30 cellular contexts compared by ENCODE assay signal in genomic region chr19:14700711-14701110, GRCh38. TPM values are rescaled to one million over a fixed set of nuclear protein-coding genes. Genes with fewer than 3 reads are reported as not detected.
"Had no signal": no experiment of that assay in that cellular context is flagged by ENCODE, and none has a peak within 500 bp of the region (broad histone marks: within the 10 kb centered on the region; RNA-seq: fewer than 3 reads in every experiment).

No MANE protein-coding gene starts in this region.

- H3K9me3 ChIP-seq: colonic mucosa, esophagus squamous epithelium, gastroesophageal sphincter, left lung, lower lobe of right lung had no signal

- H3K27me3 ChIP-seq: colonic mucosa, esophagus squamous epithelium, foreskin keratinocyte, gastroesophageal sphincter, heart left ventricle, hepatocyte, left lung had no signal

- DNase-seq: cerebellar nuclear complex; colonic mucosa; cortex of kidney; effector CD8-positive, alpha-beta T cell; effector memory CD8-positive, alpha-beta T cell; erythroblast; esophagus squamous epithelium; foreskin keratinocyte; heart left ventricle; hypothalamus; immature natural killer cell; left cardiac atrium; left lung; left ventricle myocardium superior; lower lobe of right lung; mesenchymal stem cell; midbrain had no signal

- H3K4me1 ChIP-seq: colonic mucosa, esophagus squamous epithelium, foreskin keratinocyte, gastroesophageal sphincter, heart left ventricle, left lung, lower lobe of right lung had no signal

- H3K4me3 Mint-ChIP-seq: dendritic cell treated with granulocyte-macrophage colony-stimulating factor and Interleukin-4, amounts not matched to agents 40 ng/mL and 50 ng/mL, for 4 days; effector memory CD8-positive, alpha-beta T cell; immature natural killer cell had no signal

- H3K27ac ChIP-seq: colonic mucosa, epithelial cell of prostate, esophagus squamous epithelium, foreskin keratinocyte, gastroesophageal sphincter, heart left ventricle, hepatocyte, left lung, lower lobe of right lung had no signal

- H3K27ac Mint-ChIP-seq: dendritic cell treated with granulocyte-macrophage colony-stimulating factor and Interleukin-4, amounts not matched to agents 40 ng/mL and 50 ng/mL, for 4 days; effector memory CD8-positive, alpha-beta T cell; immature natural killer cell had no signal

- H3K4me3 ChIP-seq: colonic mucosa, esophagus squamous epithelium, gastroesophageal sphincter, heart left ventricle, hepatocyte, left lung, lower lobe of right lung had no signal

- H3K9me3 Mint-ChIP-seq: dendritic cell treated with granulocyte-macrophage colony-stimulating factor and Interleukin-4, amounts not matched to agents 40 ng/mL and 50 ng/mL, for 4 days had no signal

- ATAC-seq: effector memory CD8-positive, alpha-beta T cell; esophagus mucosa; foreskin keratinocyte; gastroesophageal sphincter; heart left ventricle; left cardiac atrium; left lung; left ventricle myocardium superior; lower lobe of right lung had no signal

- H3K27me3 Mint-ChIP-seq: dendritic cell treated with granulocyte-macrophage colony-stimulating factor and Interleukin-4, amounts not matched to agents 40 ng/mL and 50 ng/mL, for 4 days; effector memory CD8-positive, alpha-beta T cell had no signal

RNA-seq across cellular contexts. Expression of gene ADGRE3, which starts 26.1 kb away (rescaled TPM):
- total RNA-seq: chondrocyte, dermis microvascular lymphatic vessel endothelial cell, foreskin keratinocyte, frontal cortex, gastroesophageal sphincter, hepatocyte, kidney epithelial cell, left ventricle myocardium superior, lower leg skin, lung microvascular endothelial cell, mucosa of gallbladder had no signal
- polyA plus RNA-seq: foreskin keratinocyte, heart left ventricle, hepatocyte, keratinocyte had no signal
